33 cellular contexts compared by ENCODE assay signal in genomic region chr11:47569646-47570045, GRCh38. TPM values are rescaled to one million over a fixed set of nuclear protein-coding genes. Genes with fewer than 3 reads are reported as not detected.
"Had no signal": no experiment of that assay in that cellular context is flagged by ENCODE, and none has a peak within 500 bp of the region (broad histone marks: within the 10 kb centered on the region; RNA-seq: fewer than 3 reads in every experiment).

No MANE protein-coding gene starts in this region.

- H3K9me3 ChIP-seq: body of pancreas, breast epithelium, SJSA1, SK-N-SH had no signal

- H3K27me3 ChIP-seq: body of pancreas, breast epithelium, SJSA1 had no signal

- H3K36me3 ChIP-seq: breast epithelium had no signal

- H3K27ac ChIP-seq: body of pancreas, breast epithelium, SJSA1, WERI-Rb-1 had no signal

- H3K4me1 ChIP-seq: breast epithelium had no signal

- ATAC-seq: activated CD8-positive, alpha-beta memory T cell treated with anti-CD3 and anti-CD28 coated beads, Interleukin-2, amount 10 ng/mL, durations not matched to agents 7 days and 5 days; body of pancreas; K562; Panc1 had no signal

- H3K4me3 ChIP-seq: body of pancreas, breast epithelium, K562, SJSA1 had no signal

- DNase-seq: activated CD4-positive, alpha-beta memory T cell treated with anti-CD3 and anti-CD28 coated beads, Interleukin-2, amount 10 ng/mL, durations not matched to agents 7 days and 5 days; activated CD4-positive, alpha-beta T cell treated with anti-CD3 and anti-CD28 coated beads for 1 hour; activated CD4-positive, alpha-beta T cell treated with anti-CD3 and anti-CD28 coated beads for 48 hours; activated CD4-positive, CD25-positive, alpha-beta regulatory T cell; activated CD8-positive, alpha-beta memory T cell treated with anti-CD3 and anti-CD28 coated beads for 24 hours; activated CD8-positive, alpha-beta memory T cell treated with anti-CD3 and anti-CD28 coated beads, Interleukin-2, amount 10 ng/mL, durations not matched to agents 7 days and 5 days; activated effector memory CD4-positive, alpha-beta T cell treated with Interleukin-2 at 50 U/mL for 16 hours; activated naive CD4-positive, alpha-beta T cell treated with anti-CD3 and anti-CD28 coated beads, Interleukin-2, amount 10 ng/mL, durations not matched to agents 7 days and 5 days; amygdala; body of pancreas; caudate nucleus; cerebellar nuclear complex; IMR-90; NCI-H1092; NCI-H1436 treated with DMSO at 0.1 percent for 48 hours; NCI-H1694 treated with DMSO at 0.1 percent for 48 hours; NCI-H2029 treated with DMSO at 0.1 percent for 48 hours; NCI-H2107; NCI-H2171; NCI-H510A treated with DMSO at 0.1 percent for 48 hours; NCI-H526 treated with DMSO at 0.1 percent for 48 hours; NCI-H774; SHP77; SK-N-SH; T-helper 9 cell; WERI-Rb-1 had no signal

RNA-seq across cellular contexts. Expression of gene FAM180B, which starts 16.8 kb away (rescaled TPM):
- total RNA-seq: activated naive CD8-positive, alpha-beta T cell treated with anti-CD3 and anti-CD28 coated beads, Interleukin-2, amount 10 ng/mL, durations not matched to agents 7 days and 5 days; IMR-90; MCF 10A; RPMI7951; SJSA1 had no signal
- polyA plus RNA-seq: IMR-90, SK-N-SH had no signal
